ENCODE assay signal across 35 cellular contexts in genomic region chr11:10537587-10537986, GRCh38. TPM values are rescaled to one million over a fixed set of nuclear protein-coding genes. Genes with fewer than 3 reads are reported as not detected.
"Had no signal": no experiment of that assay in that cellular context is flagged by ENCODE, and none has a peak within 500 bp of the region (broad histone marks: within the 10 kb centered on the region; RNA-seq: fewer than 3 reads in every experiment).

No MANE protein-coding gene starts in this region.

- ATAC-seq: activated CD4-positive, CD25-positive, alpha-beta regulatory T cell treated with anti-CD3 and anti-CD28 coated beads, Interleukin-2, amount 50 U/mL, for 24 hours; left cardiac atrium; left ventricle myocardium superior; mucosa of descending colon; natural killer cell treated with Interleukin-12 subunit alpha and Interleukin-12 subunit beta and Interleukin-15 and Interleukin-18, amount 100 ng/mL, for 72 hours; stimulated activated effector memory CD8-positive, alpha-beta T cell treated with anti-CD3 and anti-CD28 coated beads, Interleukin-12 subunit alpha, Interleukin-12 subunit beta, amount 100 ng/mL, for 72 hours; stimulated activated naive CD8-positive, alpha-beta T cell treated with anti-CD3 and anti-CD28 coated beads, Interleukin-15, amount 100 ng/mL, for 72 hours had no signal

- H3K4me3 ChIP-seq: adrenal gland, cardiac muscle cell, coronary artery, dorsolateral prefrontal cortex, mucosa of descending colon, sigmoid colon, tibial nerve had no signal

- H3K27ac Mint-ChIP-seq: activated CD4-positive, alpha-beta memory T cell treated with anti-CD3 and anti-CD28 coated beads for 36 hours; activated CD4-positive, alpha-beta T cell treated with anti-CD3 and anti-CD28 coated beads, Interleukin-2, amount 10 ng/mL, durations not matched to agents 24 days and 14 days; activated naive CD4-positive, alpha-beta T cell treated with anti-CD3 and anti-CD28 coated beads for 36 hours; activated naive CD8-positive, alpha-beta T cell treated with anti-CD3 and anti-CD28 coated beads for 36 hours; activated T-helper 1 cell treated with anti-CD3 and anti-CD28 coated beads, Interleukin-12 subunit alpha, Interleukin-12 subunit beta, Interleukin-2, Interleukin-4 antibody, amounts not matched to agents 30 ng/mL and 10 ng/mL and 1 ng/mL, durations not matched to agents 14 hours and 24 hours and 36 hours; brain; natural killer cell treated with Interleukin-12 subunit alpha and Interleukin-12 subunit beta and Interleukin-15 and Interleukin-18, amount 100 ng/mL, for 72 hours; stimulated activated effector memory CD8-positive, alpha-beta T cell treated with anti-CD3 and anti-CD28 coated beads, Interleukin-12 subunit alpha, Interleukin-12 subunit beta, amount 100 ng/mL, for 72 hours; stimulated activated naive CD8-positive, alpha-beta T cell treated with anti-CD3 and anti-CD28 coated beads, Interleukin-15, amount 100 ng/mL, for 72 hours had no signal

- H3K27me3 ChIP-seq: adrenal gland, cardiac muscle cell, dorsolateral prefrontal cortex, sigmoid colon, tibial nerve had no signal

- H3K27me3 Mint-ChIP-seq: activated CD4-positive, alpha-beta memory T cell treated with anti-CD3 and anti-CD28 coated beads for 36 hours; activated naive CD8-positive, alpha-beta T cell treated with anti-CD3 and anti-CD28 coated beads for 36 hours; natural killer cell treated with Interleukin-12 subunit alpha and Interleukin-12 subunit beta and Interleukin-15 and Interleukin-18, amount 100 ng/mL, for 72 hours; stimulated activated naive CD8-positive, alpha-beta T cell treated with anti-CD3 and anti-CD28 coated beads, Interleukin-15, amount 100 ng/mL, for 72 hours had no signal

- DNase-seq: activated CD4-positive, alpha-beta memory T cell treated with anti-CD3 and anti-CD28 coated beads for 36 hours; activated CD4-positive, alpha-beta T cell treated with anti-CD3 and anti-CD28 coated beads, Interleukin-2, amount 10 ng/mL, durations not matched to agents 24 days and 14 days; activated CD8-positive, alpha-beta memory T cell treated with anti-CD3 and anti-CD28 coated beads, Interleukin-2, amount 50 U/mL, for 4 hours; activated effector memory CD4-positive, alpha-beta T cell treated with anti-CD3 and anti-CD28 coated beads, Interleukin-2, amount 50 U/mL, for 16 hours; activated naive CD4-positive, alpha-beta T cell treated with anti-CD3 and anti-CD28 coated beads for 36 hours; activated naive CD8-positive, alpha-beta T cell treated with anti-CD3 and anti-CD28 coated beads for 36 hours; activated T-cell treated with anti-CD3 and anti-CD28 coated beads, Interleukin-2, amount 50 U/mL, for 1 hour; adrenal gland; aorta; cerebellar nuclear complex; dorsolateral prefrontal cortex; effector memory CD4-positive, alpha-beta T cell; head of caudate nucleus; hippocampal formation; left cardiac atrium; left ventricle myocardium superior; mucosa of descending colon; sigmoid colon; small intestine; stimulated activated CD4-positive, alpha-beta T cell treated with anti-CD3 and anti-CD28 coated beads, Interleukin-4, amount 100 ng/mL, for 24 hours; stimulated activated naive CD8-positive, alpha-beta T cell treated with anti-CD3 and anti-CD28 coated beads, Interleukin-15, amount 100 ng/mL, for 72 hours; T-helper 2 cell; WERI-Rb-1 had no signal

- H3K9me3 ChIP-seq: adrenal gland, mucosa of descending colon, sigmoid colon, tibial nerve had no signal

- H3K4me3 Mint-ChIP-seq: activated CD4-positive, alpha-beta memory T cell treated with anti-CD3 and anti-CD28 coated beads for 36 hours; activated CD4-positive, alpha-beta T cell treated with anti-CD3 and anti-CD28 coated beads, Interleukin-2, amount 10 ng/mL, durations not matched to agents 24 days and 14 days; activated naive CD4-positive, alpha-beta T cell treated with anti-CD3 and anti-CD28 coated beads for 36 hours; activated naive CD8-positive, alpha-beta T cell treated with anti-CD3 and anti-CD28 coated beads for 36 hours; activated T-helper 1 cell treated with anti-CD3 and anti-CD28 coated beads, Interleukin-12 subunit alpha, Interleukin-12 subunit beta, Interleukin-2, Interleukin-4 antibody, amounts not matched to agents 30 ng/mL and 10 ng/mL and 1 ng/mL, durations not matched to agents 14 hours and 24 hours and 36 hours; natural killer cell treated with Interleukin-12 subunit alpha and Interleukin-12 subunit beta and Interleukin-15 and Interleukin-18, amount 100 ng/mL, for 72 hours; stimulated activated effector memory CD8-positive, alpha-beta T cell treated with anti-CD3 and anti-CD28 coated beads, Interleukin-12 subunit alpha, Interleukin-12 subunit beta, amount 100 ng/mL, for 72 hours; stimulated activated naive CD8-positive, alpha-beta T cell treated with anti-CD3 and anti-CD28 coated beads, Interleukin-15, amount 100 ng/mL, for 72 hours had no signal

- H3K9me3 Mint-ChIP-seq: activated CD4-positive, alpha-beta memory T cell treated with anti-CD3 and anti-CD28 coated beads for 36 hours; activated CD4-positive, alpha-beta T cell treated with anti-CD3 and anti-CD28 coated beads, Interleukin-2, amount 10 ng/mL, durations not matched to agents 24 days and 14 days; activated naive CD4-positive, alpha-beta T cell treated with anti-CD3 and anti-CD28 coated beads for 36 hours; activated naive CD8-positive, alpha-beta T cell treated with anti-CD3 and anti-CD28 coated beads for 36 hours; activated T-helper 1 cell treated with anti-CD3 and anti-CD28 coated beads, Interleukin-12 subunit alpha, Interleukin-12 subunit beta, Interleukin-2, Interleukin-4 antibody, amounts not matched to agents 30 ng/mL and 10 ng/mL and 1 ng/mL, durations not matched to agents 14 hours and 24 hours and 36 hours; natural killer cell treated with Interleukin-12 subunit alpha and Interleukin-12 subunit beta and Interleukin-15 and Interleukin-18, amount 100 ng/mL, for 72 hours; stimulated activated effector memory CD8-positive, alpha-beta T cell treated with anti-CD3 and anti-CD28 coated beads, Interleukin-12 subunit alpha, Interleukin-12 subunit beta, amount 100 ng/mL, for 72 hours; stimulated activated naive CD8-positive, alpha-beta T cell treated with anti-CD3 and anti-CD28 coated beads, Interleukin-15, amount 100 ng/mL, for 72 hours had no signal

- H3K27ac ChIP-seq: adrenal gland, cardiac muscle cell, sigmoid colon, tibial nerve, WERI-Rb-1 had no signal

- H3K36me3 Mint-ChIP-seq: activated CD4-positive, alpha-beta memory T cell treated with anti-CD3 and anti-CD28 coated beads for 36 hours; natural killer cell treated with Interleukin-12 subunit alpha and Interleukin-12 subunit beta and Interleukin-15 and Interleukin-18, amount 100 ng/mL, for 72 hours had no signal

- H3K36me3 ChIP-seq: cardiac muscle cell had no signal

RNA-seq across cellular contexts. Expression of gene LYVE1, which starts 30.9 kb away (rescaled TPM):
- total RNA-seq: activated CD4-positive, alpha-beta memory T cell treated with anti-CD3 and anti-CD28 coated beads for 36 hours; activated CD4-positive, alpha-beta T cell treated with anti-CD3 and anti-CD28 coated beads, Interleukin-2, amount 10 ng/mL, durations not matched to agents 24 days and 14 days; activated CD8-positive, alpha-beta memory T cell treated with anti-CD3 and anti-CD28 coated beads for 36 hours; activated naive CD4-positive, alpha-beta T cell treated with anti-CD3 and anti-CD28 coated beads for 36 hours; activated naive CD8-positive, alpha-beta T cell treated with anti-CD3 and anti-CD28 coated beads for 36 hours; activated T-helper 1 cell treated with anti-CD3 and anti-CD28 coated beads, Interleukin-12 subunit alpha, Interleukin-12 subunit beta, Interleukin-2, Interleukin-4 antibody, amounts not matched to agents 30 ng/mL and 10 ng/mL and 1 ng/mL, durations not matched to agents 14 hours and 24 hours and 36 hours; cardiac muscle cell; fibroblast of villous mesenchyme; myocyte; natural killer cell treated with Interleukin-12 subunit alpha and Interleukin-12 subunit beta and Interleukin-15 and Interleukin-18, amount 100 ng/mL, for 72 hours had no signal
- polyA plus RNA-seq: cardiac muscle cell, keratinocyte had no signal
